Comparison of ENCODE assay signal across 8 cellular contexts in genomic region chr22:30426395-30427353, GRCh38. TPM values are rescaled to one million over a fixed set of nuclear protein-coding genes. Genes with fewer than 3 reads are reported as not detected.
DNase-seq lines count a peak whose midpoint lies in the region; ATAC-seq, FAIRE-seq and TF ChIP-seq lines count a peak whose summit lies in the region.

No MANE protein-coding gene starts in this region.

- H3K9me3 ChIP-seq in T-helper 17 cell (ENCODE audit: control insufficient read depth, low read length, poor library complexity, severe bottlenecking) (no peaks in the 10 kb centered on the region), right atrium auricular region (no peaks in the 10 kb centered on the region)

- peak overlapping the region; percentile 63 to 76 for H3K4me3 ChIP-seq in right atrium auricular region
- H3K4me3 ChIP-seq in rectal smooth muscle tissue (ENCODE audit: low read length) = peak overlapping the region; percentile 78

- peak; percentile 57 for DNase-seq in NCI-H146 (lab: John Stamatoyannopoulos, UW)
- peak; percentile 69 to 82 (median 72) for DNase-seq in T-helper 17 cell
- DNase-seq in amniotic stem cell (lab: John Stamatoyannopoulos, UW) = peak; percentile 40
- DNase-seq in right atrium auricular region (ENCODE audit: low spot score) = peak; percentile 86
- peak; percentile 82 for DNase-seq in urothelium cell line (ENCODE audit: low spot score)

- FAIRE-seq in G401.6 (lab: Jason Lieb, UNC) = peak; percentile 46
- peak; percentile 78 for FAIRE-seq in urothelium cell line (lab: Jason Lieb, UNC)

- TF ChIP-seq CTCF in right atrium auricular region (IDR thresholded peaks at IDR 0.05) = peak in 1 of 2 donors; percentile 72

- H3K27me3 ChIP-seq in right atrium auricular region (no peaks in the 10 kb centered on the region), rectal smooth muscle tissue (ENCODE audit: control insufficient read depth, insufficient read depth, low read length) (no peaks in the 10 kb centered on the region)

- H3K4me1 ChIP-seq in right atrium auricular region (peaks cover 0 to 43% of the 10 kb centered on the region in 2 donors), rectal smooth muscle tissue (ENCODE audit: control insufficient read depth, insufficient read depth, low read length) (peaks cover 16% of the 10 kb centered on the region)

- H3K27ac ChIP-seq in right atrium auricular region (peak overlapping the region; percentile 82 to 98), rectal smooth muscle tissue (ENCODE audit: low read depth, low read length) (peak overlapping the region; percentile 25)

- ATAC-seq in T-helper 17 cell = peak; percentile 52
- ATAC-seq in GM19351 (IDR thresholded peaks at IDR 0.05; ENCODE audit: unreplicated experiment) = no peak

- H3K9ac ChIP-seq in rectal smooth muscle tissue (ENCODE audit: low read length) = no peak overlapping the region

- H3K27me3 Mint-ChIP-seq in T-helper 17 cell = no peaks in the 10 kb centered on the region

- H3K36me3 ChIP-seq in right atrium auricular region (no peaks in the 10 kb centered on the region), rectal smooth muscle tissue (ENCODE audit: control insufficient read depth, insufficient read depth, low read length) (no peaks in the 10 kb centered on the region)

- peak overlapping the region; percentile 95 for H3K4me3 Mint-ChIP-seq in T-helper 17 cell

- peaks cover 2% of the 10 kb centered on the region for H3K36me3 Mint-ChIP-seq in T-helper 17 cell (ENCODE audit: low read depth)

- H3K4me1 Mint-ChIP-seq in T-helper 17 cell = peaks cover 44% of the 10 kb centered on the region

- peak overlapping the region; percentile 97 for H3K27ac Mint-ChIP-seq in T-helper 17 cell

RNA-seq across cellular contexts. Expression of gene MTFP1, which starts 1.1 kb away (rescaled TPM):
- total RNA-seq in T-helper 17 cell (10 to 100 TPM; 54.3 to 69.4 TPM), right atrium auricular region (10 to 100 TPM; 18.4 to 38.8 TPM)

RNA-seq across cellular contexts. Expression of gene SEC14L2, which starts 29.9 kb away (rescaled TPM):
- 10 to 100 TPM; 37.2 to 62.6 TPM for total RNA-seq in T-helper 17 cell
- total RNA-seq in right atrium auricular region = 1 to 10 TPM in 1 of 2 donors, under 1 TPM in 1; 0.89 to 2.8 TPM

RNA-seq across cellular contexts. Expression of gene RNF215, which starts 39.5 kb away (rescaled TPM):
- total RNA-seq in T-helper 17 cell (10 to 100 TPM in 1 of 2 donors, 1 to 10 TPM in 1; 4.9 to 12.3 TPM), right atrium auricular region (1 to 10 TPM; 5.6 to 7.5 TPM)

RNA-seq across cellular contexts. Expression of gene SEC14L3, which starts 45.1 kb away (rescaled TPM):
- total RNA-seq in T-helper 17 cell = not detected
- total RNA-seq in right atrium auricular region = not detected

Comparison
In these comparisons a context has a peak if more than half of its experiments do, and no peak if none do; other contexts are left out.
1. RNA of gene SEC14L2, which starts 29.9 kb away (total RNA-seq): 37.2 to 62.6 TPM in T-helper 17 cell; 0.89 to 2.8 TPM in right atrium auricular region; every median in the first group is over 10 times any median in the second.
2. Peak in every context shown above with its lines, with median percentiles within 50 percentile points of each other: DNase-seq.